Comparison of ENCODE assay signal across 4 cellular contexts in the genomic region with DNA sequence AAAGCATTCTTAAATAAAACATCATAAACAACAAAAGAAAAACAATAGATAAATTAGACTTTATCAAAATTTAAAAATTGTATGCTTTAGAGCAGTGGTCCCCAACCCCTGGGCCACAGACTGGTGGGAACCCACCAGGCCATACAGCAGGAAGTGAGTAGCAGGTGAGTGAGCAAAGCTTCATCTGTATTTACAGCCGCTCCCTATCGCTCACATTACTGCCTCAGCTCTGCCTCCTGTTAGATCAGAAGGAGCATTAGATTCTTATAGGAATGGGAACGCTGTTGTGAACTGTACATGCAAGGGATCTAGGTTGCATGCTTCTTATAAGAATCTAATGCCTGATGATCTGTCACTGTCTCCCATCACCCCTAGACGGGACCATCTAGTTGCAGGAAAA. TPM values are rescaled to one million over a fixed set of nuclear protein-coding genes. Genes with fewer than 3 reads are reported as not detected.
"Had no signal": no experiment of that assay in that cellular context is flagged by ENCODE, and none has a peak within 500 bp of the region (broad histone marks: within the 10 kb centered on the region; RNA-seq: fewer than 3 reads in every experiment).

No MANE protein-coding gene starts in this region.

- ATAC-seq: GM12878 had no signal

- H3K4me3 ChIP-seq: GM12878 had no signal

- DNase-seq: GDM1, GF-D8 had no signal

RNA-seq across cellular contexts. Expression of a gene that starts 51.5 kb away (rescaled TPM):
- total RNA-seq: G401 had no signal
